In the genomic region with DNA sequence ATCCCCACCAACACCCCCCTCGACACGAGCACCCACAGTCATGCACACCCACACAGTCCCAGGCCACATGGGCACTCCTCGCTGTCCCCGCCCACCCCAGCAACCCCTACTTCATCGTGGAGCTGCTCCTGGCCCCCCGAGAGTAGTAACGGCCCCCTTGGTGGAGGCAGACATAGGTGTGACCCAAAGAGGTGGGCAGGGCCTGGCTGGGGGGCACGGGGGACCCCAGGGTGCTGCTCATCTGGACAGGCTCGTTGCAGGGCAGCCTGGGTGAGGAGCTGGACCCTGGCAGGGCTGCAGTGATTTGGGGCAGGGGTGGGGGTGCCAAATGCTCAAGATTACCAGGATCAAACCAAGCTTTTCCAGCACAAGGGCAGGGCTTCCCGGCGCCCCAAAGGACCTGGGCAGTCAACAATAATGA, we compare ENCODE assay signal across 23 cellular contexts. TPM values are rescaled to one million over a fixed set of nuclear protein-coding genes. Genes with fewer than 3 reads are reported as not detected.
DNase-seq lines count a peak whose midpoint lies in the region; ATAC-seq and TF ChIP-seq lines count a peak whose summit lies in the region.
"Had no signal": no experiment of that assay in that cellular context is flagged by ENCODE, and none has a peak within 500 bp of the region (broad histone marks: within the 10 kb centered on the region; RNA-seq: fewer than 3 reads in every experiment).

No MANE protein-coding gene starts in this region.

- intact Hi-C loops in CD8-positive, alpha-beta T cell (cut with DNase I, micrococcal nuclease) = loop anchor here (2.0 to 5.0 kb wide), 3 partner anchors 42 to 54 kb away; a partner anchor contains a TSS
- intact Hi-C loops in lower lobe of right lung (cut with DNase I) = no loop called here
- intact Hi-C loops in psoas muscle (cut with DNase I) = loop anchor here in 1 of 2 donors (2.0 kb wide), 1 partner anchor 36 kb away; no protein-coding TSS in a partner anchor

- H3K4me3 Mint-ChIP-seq in CD8-positive, alpha-beta T cell = no peak overlapping the region
- H3K4me3 Mint-ChIP-seq in activated T-helper 17 cell treated with anti-CD3 and anti-CD28 coated beads, Interleukin-2, amount 50 U/mL, for 72 hours = no peak overlapping the region
- H3K4me3 Mint-ChIP-seq: nephron; T-helper 2 cell treated with Interferon-gamma antibody and Interleukin-4, amounts not matched to agents 5 μg/mL and 100 μg/mL, for 36 hours had no signal

- TF ChIP-seq CTCF in CD8-positive, alpha-beta T cell (IDR thresholded peaks at IDR 0.05) = no peak
- no peak for TF ChIP-seq CTCF in lower lobe of right lung (IDR thresholded peaks at IDR 0.05)
- TF ChIP-seq CTCF in psoas muscle (IDR thresholded peaks at IDR 0.05) = no peak
- no peak for TF ChIP-seq CTCF in GM13976 (IDR thresholded peaks at IDR 0.05; ENCODE audit: borderline replicate concordance, control extremely low read depth, extremely low read depth, insufficient read depth, missing control alignments)

- no peaks in the 10 kb centered on the region for H3K27me3 ChIP-seq in CD8-positive, alpha-beta T cell (ENCODE audit: insufficient read depth, low read length)
- H3K27me3 ChIP-seq in lower lobe of right lung (ENCODE audit: low read depth) = no peaks in the 10 kb centered on the region
- no peaks in the 10 kb centered on the region for H3K27me3 ChIP-seq in psoas muscle (ENCODE audit: insufficient read depth in 3 of 3, low read length in 2 of 3)
- H3K27me3 ChIP-seq: BLaER1 treated with 17β-estradiol and CSF1 and Interleukin-3, amounts not matched to agents 10 nM and 100 nM; breast epithelium; pancreas; right atrium auricular region; upper lobe of left lung had no signal

- POLR2A ChIA-PET in CD8-positive, alpha-beta T cell (lab: Charles Lee) = interaction anchor here (0.6 kb wide), 1 partner anchor 333 kb away, joined by 3 read pairs; no protein-coding TSS in a partner anchor

- ATAC-seq in CD8-positive, alpha-beta T cell = no peak
- no peak for ATAC-seq in activated T-helper 17 cell treated with anti-CD3 and anti-CD28 coated beads, Interleukin-2, amount 50 U/mL, for 72 hours (replicated peaks)
- ATAC-seq in lower lobe of right lung (no peak), psoas muscle (no peak), GM18505 (IDR thresholded peaks at IDR 0.05; ENCODE audit: unreplicated experiment) (no peak)

- H3K4me3 ChIP-seq in CD8-positive, alpha-beta T cell (ENCODE audit: low read depth, low read length) = no peak overlapping the region
- H3K4me3 ChIP-seq in lower lobe of right lung (no peak overlapping the region), psoas muscle (no peak overlapping the region)
- H3K4me3 ChIP-seq: BLaER1 treated with 17β-estradiol and CSF1 and Interleukin-3, amounts not matched to agents 10 nM and 100 nM; breast epithelium; pancreas; right atrium auricular region; upper lobe of left lung had no signal

- TF ChIP-seq POLR2A in GM18505 (IDR thresholded peaks at IDR 0.05; ENCODE audit: borderline replicate concordance, extremely low read depth, insufficient read depth, insufficient read length) = no peak

- peak in 1 of 7 experiments; percentile 16 for DNase-seq in CD8-positive, alpha-beta T cell
- peak; percentile 28 for DNase-seq in lower lobe of right lung
- peak; percentile 4 to 29 for DNase-seq in psoas muscle
- DNase-seq in GM13976 (ENCODE audit: low spot score) = no peak
- no peak for DNase-seq in SKM-1 treated with dmso at 0.1 percent for 144 hours (lab: John Stamatoyannopoulos, UW; ENCODE audit: unreplicated experiment)
- DNase-seq: activated T-cell treated with anti-CD3 and anti-CD28 coated beads, Interleukin-2, amount 50 U/mL, for 1 hour; Calu3; cortex of kidney; DND-41; midbrain; NCI-H1436 treated with DMSO at 0.1 percent for 48 hours; NCI-H446 treated with DMSO at 0.1 percent for 48 hours; stimulated activated CD4-positive, alpha-beta T cell treated with anti-CD3 and anti-CD28 coated beads, Interleukin-12 subunit alpha, Interleukin-12 subunit beta, amount 100 ng/mL, for 4 hours; stimulated activated CD4-positive, alpha-beta T cell treated with anti-CD3 and anti-CD28 coated beads, Interleukin-4, amount 100 ng/mL, for 1 hour had no signal

- H3K4me1 ChIP-seq in CD8-positive, alpha-beta T cell (ENCODE audit: insufficient read depth, low read length) = peaks cover 51% of the 10 kb centered on the region
- H3K4me1 ChIP-seq in lower lobe of right lung (peaks cover 4% of the 10 kb centered on the region), psoas muscle (peaks cover 16% of the 10 kb centered on the region)
- H3K4me1 ChIP-seq: breast epithelium had no signal

- H3K4me1 Mint-ChIP-seq in CD8-positive, alpha-beta T cell (ENCODE audit: low read depth) = peaks cover 46% of the 10 kb centered on the region
- peaks cover 23% of the 10 kb centered on the region for H3K4me1 Mint-ChIP-seq in activated T-helper 17 cell treated with anti-CD3 and anti-CD28 coated beads, Interleukin-2, amount 50 U/mL, for 72 hours

- peak overlapping the region; percentile 50 for H3K27ac Mint-ChIP-seq in CD8-positive, alpha-beta T cell
- peak overlapping the region; percentile 2 for H3K27ac Mint-ChIP-seq in activated T-helper 17 cell treated with anti-CD3 and anti-CD28 coated beads, Interleukin-2, amount 50 U/mL, for 72 hours
- H3K27ac Mint-ChIP-seq: T-helper 2 cell treated with Interferon-gamma antibody and Interleukin-4, amounts not matched to agents 5 μg/mL and 100 μg/mL, for 36 hours had no signal

- H3K27ac ChIP-seq in CD8-positive, alpha-beta T cell (ENCODE audit: low read depth, low read length) = no peak overlapping the region
- H3K27ac ChIP-seq in lower lobe of right lung (no peak overlapping the region), psoas muscle (no peak overlapping the region)
- H3K27ac ChIP-seq: BLaER1 treated with 17β-estradiol and CSF1 and Interleukin-3, amounts not matched to agents 10 nM and 100 nM; breast epithelium; right atrium auricular region; upper lobe of left lung had no signal

- no peaks in the 10 kb centered on the region for H3K9me3 ChIP-seq in CD8-positive, alpha-beta T cell (ENCODE audit: low read length)
- no peaks in the 10 kb centered on the region for H3K9me3 ChIP-seq in lower lobe of right lung
- H3K9me3 ChIP-seq in psoas muscle = no peaks in the 10 kb centered on the region
- H3K9me3 ChIP-seq: BLaER1 treated with 17β-estradiol and CSF1 and Interleukin-3, amounts not matched to agents 10 nM and 100 nM; breast epithelium; pancreas; right atrium auricular region; upper lobe of left lung had no signal

- 90 to 98% (median 92%) methylated on average over 11 of the region's 11 CpGs for WGBS in psoas muscle, 3 donors

- CTCF ChIA-PET in CD8-positive, alpha-beta T cell (lab: Charles Lee) = no interaction called here

- no peaks in the 10 kb centered on the region for H3K36me3 ChIP-seq in CD8-positive, alpha-beta T cell (ENCODE audit: insufficient read depth, low read length)
- H3K36me3 ChIP-seq in lower lobe of right lung = no peaks in the 10 kb centered on the region
- H3K36me3 ChIP-seq in psoas muscle (ENCODE audit: insufficient read depth in 1 of 2, low read depth in 1 of 2) = no peaks in the 10 kb centered on the region
- H3K36me3 ChIP-seq: BLaER1 treated with 17β-estradiol and CSF1 and Interleukin-3, amounts not matched to agents 10 nM and 100 nM; breast epithelium; pancreas; right atrium auricular region; upper lobe of left lung had no signal

- H3K9me3 Mint-ChIP-seq in CD8-positive, alpha-beta T cell = no peaks in the 10 kb centered on the region
- H3K9me3 Mint-ChIP-seq in activated T-helper 17 cell treated with anti-CD3 and anti-CD28 coated beads, Interleukin-2, amount 50 U/mL, for 72 hours = no peaks in the 10 kb centered on the region
- H3K9me3 Mint-ChIP-seq: nephron; T-helper 2 cell treated with Interferon-gamma antibody and Interleukin-4, amounts not matched to agents 5 μg/mL and 100 μg/mL, for 36 hours had no signal

- no peaks in the 10 kb centered on the region for H3K36me3 Mint-ChIP-seq in CD8-positive, alpha-beta T cell
- no peaks in the 10 kb centered on the region for H3K36me3 Mint-ChIP-seq in activated T-helper 17 cell treated with anti-CD3 and anti-CD28 coated beads, Interleukin-2, amount 50 U/mL, for 72 hours (ENCODE audit: low read depth)

- in situ Hi-C loops in GM13976 (cut with MboI; ENCODE audit: low sequenced_read_pairs, unreplicated experiment) = no loop called here

- H3K27me3 Mint-ChIP-seq in CD8-positive, alpha-beta T cell (ENCODE audit: low read depth) = no peaks in the 10 kb centered on the region
- H3K27me3 Mint-ChIP-seq in activated T-helper 17 cell treated with anti-CD3 and anti-CD28 coated beads, Interleukin-2, amount 50 U/mL, for 72 hours = no peaks in the 10 kb centered on the region

RNA-seq across cellular contexts. Expression of a gene that starts 42.4 kb away (rescaled TPM):
- 10 to 100 TPM; 10.1 to 10.8 TPM for total RNA-seq in CD8-positive, alpha-beta T cell
- 10 to 100 TPM; 32.9 to 82.6 TPM for total RNA-seq in activated T-helper 17 cell treated with anti-CD3 and anti-CD28 coated beads, Interleukin-2, amount 50 U/mL, for 72 hours
- total RNA-seq in lower lobe of right lung (102 TPM), psoas muscle (10 to 100 TPM; 30.0 to 37.6 (median 35.4) TPM)
- 10 to 100 TPM; 10.4 to 24.3 (median 22.0) TPM for polyA plus RNA-seq in psoas muscle

Comparison
In these comparisons a context has a peak if more than half of its experiments do, and no peak if none do; other contexts are left out.
1. DNase-seq: peak in lower lobe of right lung (single experiment) and psoas muscle (2 of 2); none in GM13976 (single experiment) and SKM-1 treated with dmso at 0.1 percent for 144 hours (single experiment).